Comparison of ENCODE assay signal across 1 cellular context in genomic region chr19:48588670-48589399, GRCh38.
A peak's percentile ranks its signal among the peaks of the same experiment; 100 is the strongest.
TF ChIP-seq lines count a peak whose summit lies in the region.

No MANE protein-coding gene starts in this region.

TF ChIP-seq in HepG2, 621 proteins besides CTCF, POLR2A, EP300 and RAD21 (continued from another document and continues in another):
- 0 out of 2 replicates have a peak, but pooled peaks have one; percentile 11 for TF ChIP-seq ZNF770 (CRISPR knock-in tag; IDR thresholded peaks at IDR 0.05)
- TF ChIP-seq MIXL1 (CRISPR knock-in tag; IDR thresholded peaks at IDR 0.05): no peak
- no peak for TF ChIP-seq ZNF142 (CRISPR knock-in tag; IDR thresholded peaks at IDR 0.05)
- TF ChIP-seq CREBL2 (CRISPR knock-in tag; IDR thresholded peaks at IDR 0.05; ENCODE audit: borderline replicate concordance): no peak
- TF ChIP-seq ZSCAN20 (CRISPR knock-in tag; IDR thresholded peaks at IDR 0.05; ENCODE audit: borderline replicate concordance): no peak
- TF ChIP-seq SIN3A (IDR thresholded peaks at IDR 0.05; ENCODE audit: borderline replicate concordance, low read depth, low read length): no peak
- TF ChIP-seq AHDC1 (CRISPR knock-in tag; IDR thresholded peaks at IDR 0.05; ENCODE audit: borderline replicate concordance): no peak
- no peak for TF ChIP-seq CCDC6 (CRISPR knock-in tag; IDR thresholded peaks at IDR 0.05)
- no peak for TF ChIP-seq JUN (CRISPR knock-in tag; IDR thresholded peaks at IDR 0.05)
- TF ChIP-seq SETDB1 (CRISPR knock-in tag; IDR thresholded peaks at IDR 0.05; ENCODE audit: borderline replicate concordance): no peak
- peak; percentile 38; the same call in 1 of the 2 replicates for TF ChIP-seq HDAC2 (CRISPR knock-in tag; IDR thresholded peaks at IDR 0.05)
- no peak for TF ChIP-seq ZNF616 (CRISPR knock-in tag; IDR thresholded peaks at IDR 0.05; ENCODE audit: low read depth)
- TF ChIP-seq IRF9 (CRISPR knock-in tag; IDR thresholded peaks at IDR 0.05; ENCODE audit: borderline replicate concordance): no peak
- TF ChIP-seq MEF2D (CRISPR knock-in tag; IDR thresholded peaks at IDR 0.05): no peak
- no peak for TF ChIP-seq ATF6 (CRISPR knock-in tag; conservative IDR thresholded peaks at IDR 0.05)
- no peak for TF ChIP-seq MTF1 (CRISPR knock-in tag; IDR thresholded peaks at IDR 0.05)
- TF ChIP-seq FOXP4 (CRISPR knock-in tag; IDR thresholded peaks at IDR 0.05): peak; percentile 14; the same call in 1 of the 2 replicates
- no peak for TF ChIP-seq TRIM22 (IDR thresholded peaks at IDR 0.05)
- no peak for TF ChIP-seq SNRNP70 (IDR thresholded peaks at IDR 0.05; ENCODE audit: low read depth, low read length)
- TF ChIP-seq ZNF335 (CRISPR knock-in tag; IDR thresholded peaks at IDR 0.05): 0 out of 2 replicates have a peak, but pooled peaks have one; percentile 15
- TF ChIP-seq ZFY (CRISPR knock-in tag; IDR thresholded peaks at IDR 0.05): no peak
- no peak for TF ChIP-seq NFYC (CRISPR knock-in tag; IDR thresholded peaks at IDR 0.05)
- TF ChIP-seq ZNF614 (CRISPR knock-in tag; IDR thresholded peaks at IDR 0.05; ENCODE audit: borderline replicate concordance): 0 out of 2 replicates have a peak, but pooled peaks have one; percentile 37
- TF ChIP-seq ZSCAN25 (CRISPR knock-in tag; IDR thresholded peaks at IDR 0.05): no peak
- 0 out of 4 replicates have a peak, but pooled peaks of 1 of the 2 experiments have one; percentile 24 for TF ChIP-seq KLF16 (CRISPR knock-in tag; IDR thresholded peaks at IDR 0.05)
- TF ChIP-seq ZNF24 (IDR thresholded peaks at IDR 0.05): no peak
- TF ChIP-seq ZNF138 (CRISPR knock-in tag; IDR thresholded peaks at IDR 0.05; ENCODE audit: low read depth): no peak
- no peak for TF ChIP-seq ZNF34 (CRISPR knock-in tag; IDR thresholded peaks at IDR 0.05; ENCODE audit: borderline replicate concordance)
